Comparison of ENCODE assay signal across 20 cellular contexts in the genomic region with DNA sequence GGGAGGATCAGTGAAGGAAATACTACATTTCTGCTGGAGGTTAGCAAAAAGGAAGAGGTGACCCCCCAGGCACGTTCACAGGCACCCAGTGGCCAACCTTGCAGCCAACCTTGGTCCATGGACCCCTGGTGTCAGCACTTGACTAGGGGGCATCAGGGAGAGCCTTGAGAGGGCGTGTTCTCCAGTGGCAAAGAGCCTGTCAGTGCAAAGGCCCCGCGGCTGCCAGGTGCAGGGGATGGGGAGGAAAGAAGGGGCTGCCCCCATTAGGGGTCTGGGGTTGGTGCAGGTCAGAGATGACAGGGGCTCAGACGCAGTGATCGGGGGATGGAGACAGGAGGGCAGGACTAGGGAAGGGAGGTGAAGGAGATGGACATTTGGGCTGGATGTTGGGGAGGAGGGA. TPM values are rescaled to one million over a fixed set of nuclear protein-coding genes. Genes with fewer than 3 reads are reported as not detected.
DNase-seq lines count a peak whose midpoint lies in the region; ATAC-seq, FAIRE-seq and TF ChIP-seq lines count a peak whose summit lies in the region.
"Had no signal": no experiment of that assay in that cellular context is flagged by ENCODE, and none has a peak within 500 bp of the region (broad histone marks: within the 10 kb centered on the region; RNA-seq: fewer than 3 reads in every experiment).

No MANE protein-coding gene starts in this region.

- no peaks in the 10 kb centered on the region for H3K27me3 Mint-ChIP-seq in mesothelial cell of epicardium (ENCODE audit: low read depth)
- H3K27me3 Mint-ChIP-seq in T-helper 17 cell = no peaks in the 10 kb centered on the region
- H3K27me3 Mint-ChIP-seq: activated naive CD8-positive, alpha-beta T cell treated with anti-CD3 and anti-CD28 coated beads, Interleukin-2, amount 50 U/mL, for 24 hours had no signal

- no peak overlapping the region for H3K4me3 ChIP-seq in breast epithelium
- H3K4me3 ChIP-seq: BLaER1, body of pancreas, ovary, upper lobe of left lung had no signal

- CTCF ChIA-PET in HEK293T (lab: Yijun Ruan, JAX) = no interaction called here

- H3K27ac Mint-ChIP-seq in mesothelial cell of epicardium = peak overlapping the region; percentile 59
- H3K27ac Mint-ChIP-seq in T-helper 17 cell = no peak overlapping the region
- H3K27ac Mint-ChIP-seq: activated naive CD8-positive, alpha-beta T cell treated with anti-CD3 and anti-CD28 coated beads, Interleukin-2, amount 50 U/mL, for 24 hours; WTC11 had no signal

- H3K4me1 ChIP-seq in breast epithelium = no peaks in the 10 kb centered on the region
- H3K4me1 ChIP-seq: BLaER1, body of pancreas, upper lobe of left lung had no signal

- no peaks in the 10 kb centered on the region for H3K9me3 ChIP-seq in breast epithelium
- H3K9me3 ChIP-seq in T-helper 17 cell (ENCODE audit: control insufficient read depth, low read length, poor library complexity, severe bottlenecking) = no peaks in the 10 kb centered on the region
- H3K9me3 ChIP-seq: body of pancreas, ovary, upper lobe of left lung had no signal

- POLR2A ChIA-PET in HEK293T (lab: Yijun Ruan, JAX) = no interaction called here

- DNase-seq in HEK293T (ENCODE audit: extremely low spot score) (peak; percentile 3), breast epithelium (ENCODE audit: low spot score in 2 of 2) (no peak), mesothelial cell of epicardium (ENCODE audit: low spot score in 2 of 2, unreplicated experiment in 2 of 2) (no peak), T-helper 17 cell (no peak), H54 (ENCODE audit: insufficient read length, low spot score) (no peak)
- DNase-seq: activated CD4-positive, alpha-beta T cell treated with anti-CD3 and anti-CD28 coated beads, Interleukin-2, amount 50 U/mL, for 48 hours; activated effector memory CD4-positive, alpha-beta T cell treated with Interleukin-2 at 50 U/mL for 16 hours; activated naive CD8-positive, alpha-beta T cell treated with anti-CD3 and anti-CD28 coated beads, Interleukin-2, amount 50 U/mL, for 24 hours; body of pancreas; NCI-H2081 treated with DMSO at 0.1 percent for 48 hours; NCI-H510A treated with DMSO at 0.1 percent for 48 hours; stimulated activated CD4-positive, alpha-beta T cell treated with anti-CD3 and anti-CD28 coated beads, Interleukin-12 subunit alpha, Interleukin-12 subunit beta, amount 100 ng/mL, for 4 hours had no signal

- TF ChIP-seq POLR2A in breast epithelium (IDR thresholded peaks at IDR 0.05) (no peak), H54 (IDR thresholded peaks at IDR 0.05; ENCODE audit: low read depth, low read length) (no peak)

- H3K27me3 ChIP-seq in breast epithelium = no peaks in the 10 kb centered on the region
- H3K27me3 ChIP-seq: BLaER1, body of pancreas, ovary, upper lobe of left lung had no signal

- H3K36me3 ChIP-seq in breast epithelium = no peaks in the 10 kb centered on the region
- H3K36me3 ChIP-seq: BLaER1, ovary, upper lobe of left lung had no signal

- H3K36me3 Mint-ChIP-seq in mesothelial cell of epicardium (peaks cover 3% of the 10 kb centered on the region), T-helper 17 cell (ENCODE audit: low read depth) (no peaks in the 10 kb centered on the region)

- H3K27ac ChIP-seq in C4-2B (peak overlapping the region; percentile 52), breast epithelium (peak overlapping the region; percentile 48 to 55)
- H3K27ac ChIP-seq: BLaER1, body of pancreas, ovary had no signal

- H3K4me1 Mint-ChIP-seq in mesothelial cell of epicardium = peaks cover 6% of the 10 kb centered on the region
- H3K4me1 Mint-ChIP-seq in T-helper 17 cell = peaks cover 2% of the 10 kb centered on the region
- H3K4me1 Mint-ChIP-seq: activated naive CD8-positive, alpha-beta T cell treated with anti-CD3 and anti-CD28 coated beads, Interleukin-2, amount 50 U/mL, for 24 hours; WTC11 had no signal

- peaks cover 12% of the 10 kb centered on the region for H3K9me3 Mint-ChIP-seq in mesothelial cell of epicardium
- H3K9me3 Mint-ChIP-seq: activated naive CD8-positive, alpha-beta T cell treated with anti-CD3 and anti-CD28 coated beads, Interleukin-2, amount 50 U/mL, for 24 hours had no signal

- FAIRE-seq in H54 (lab: Jason Lieb, UNC) = no peak
- FAIRE-seq: D721Med had no signal

- intact Hi-C loops in breast epithelium (cut with DNase I; ENCODE audit: low total_unique reads) = no loop called here

- ATAC-seq in T-helper 17 cell (no peak), GM19397 (IDR thresholded peaks at IDR 0.05; ENCODE audit: unreplicated experiment) (no peak), HG03469 (IDR thresholded peaks at IDR 0.05; ENCODE audit: unreplicated experiment) (no peak)
- ATAC-seq: activated naive CD8-positive, alpha-beta T cell treated with anti-CD3 and anti-CD28 coated beads, Interleukin-2, amount 50 U/mL, for 24 hours; body of pancreas had no signal

- H3K4me3 Mint-ChIP-seq in mesothelial cell of epicardium (no peak overlapping the region), T-helper 17 cell (no peak overlapping the region)
- H3K4me3 Mint-ChIP-seq: activated naive CD8-positive, alpha-beta T cell treated with anti-CD3 and anti-CD28 coated beads, Interleukin-2, amount 50 U/mL, for 24 hours; WTC11 had no signal

- no peak for TF ChIP-seq CTCF in C4-2B (conservative IDR thresholded peaks at IDR 0.05)
- TF ChIP-seq CTCF in breast epithelium (IDR thresholded peaks at IDR 0.05) = no peak
- TF ChIP-seq CTCF in mesothelial cell of epicardium (IDR thresholded peaks at IDR 0.05; ENCODE audit: unreplicated experiment) = no peak

TF ChIP-seq in HEK293T, 16 proteins besides CTCF, POLR2A, EP300 and RAD21:
- TF ChIP-seq HDGF (IDR thresholded peaks at IDR 0.05; ENCODE audit: borderline replicate concordance) (no peak), CTBP1 (IDR thresholded peaks at IDR 0.05; ENCODE audit: borderline replicate concordance) (no peak), LEF1 (IDR thresholded peaks at IDR 0.05; ENCODE audit: borderline replicate concordance) (no peak), TARDBP (IDR thresholded peaks at IDR 0.05) (no peak), FOXK2 (IDR thresholded peaks at IDR 0.05) (no peak), ZNF384 (IDR thresholded peaks at IDR 0.05) (no peak), L3MBTL2 (conservative IDR thresholded peaks at IDR 0.05) (no peak), FOXA1 (IDR thresholded peaks at IDR 0.05) (no peak), SP1 (IDR thresholded peaks at IDR 0.05) (no peak)

RNA-seq across cellular contexts. Expression of gene ULK1, which starts 22.7 kb away (rescaled TPM):
- total RNA-seq in breast epithelium = 10 to 100 TPM; 14.8 to 18.6 (median 17.0) TPM
- total RNA-seq in mesothelial cell of epicardium = 88.8 to 104 TPM (median 93.0 TPM) in 3 replicates
- 10 to 100 TPM; 91.9 to 97.2 TPM for total RNA-seq in T-helper 17 cell

RNA-seq across cellular contexts. Expression of gene MMP17, which starts 43.5 kb away (rescaled TPM):
- total RNA-seq in breast epithelium (10 to 100 TPM in 1 of 3 donors, 1 to 10 TPM in 2; 2.9 to 18.6 (median 4.7) TPM), mesothelial cell of epicardium (1.8 to 2.0 TPM (median 1.9 TPM) in 3 replicates), T-helper 17 cell (1 to 10 TPM in 1 of 2 donors, not detected in 1; 2.5 TPM)

RNA-seq across cellular contexts. Expression of gene PUS1, which starts 57.4 kb away (rescaled TPM):
- total RNA-seq in breast epithelium (10 to 100 TPM in 2 of 3 donors, 1 to 10 TPM in 1; 8.8 to 31.5 (median 20.9) TPM), mesothelial cell of epicardium (25.5 to 28.2 TPM (median 27.4 TPM) in 3 replicates), T-helper 17 cell (10 to 100 TPM; 23.6 TPM)
